Comparison of ENCODE assay signal across 1 cellular context in the genomic region with DNA sequence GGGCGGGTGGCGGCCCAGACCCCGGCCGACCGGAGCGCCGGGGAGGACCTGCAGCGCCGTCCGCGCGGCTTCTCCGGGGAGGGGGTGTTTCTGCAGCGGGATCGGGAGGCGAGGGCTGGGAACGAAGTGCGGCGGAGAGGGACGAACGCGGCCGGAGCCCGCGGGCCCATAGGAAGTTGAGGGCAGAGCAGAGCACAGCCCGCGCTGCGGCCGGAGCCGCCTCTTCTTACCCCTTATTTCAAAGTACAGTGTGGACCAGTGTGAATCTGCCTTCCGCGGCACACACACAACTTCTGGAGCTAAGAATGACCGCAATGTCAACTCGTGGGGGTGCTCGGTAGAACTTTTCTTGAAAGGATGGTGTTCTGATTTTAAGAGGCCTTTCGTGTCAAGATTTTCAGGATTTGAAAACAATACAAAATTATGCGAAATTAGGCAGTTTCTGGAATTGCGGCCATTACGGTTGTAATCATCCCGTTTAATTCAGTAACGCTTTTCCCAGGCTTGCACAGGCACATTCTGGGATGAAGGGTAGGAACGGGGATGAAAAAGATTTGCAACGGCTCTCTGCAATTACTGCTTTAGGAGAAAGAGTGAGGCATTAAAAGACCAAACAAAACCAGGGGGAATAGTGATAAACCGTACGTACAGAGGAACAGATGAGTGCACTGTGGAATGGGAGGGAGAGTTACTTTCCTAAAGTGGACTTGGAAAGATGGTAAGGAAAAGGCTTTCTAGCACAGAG.
A peak's percentile ranks its signal among the peaks of the same experiment; 100 is the strongest.
TF ChIP-seq lines count a peak whose summit lies in the region.

No MANE protein-coding gene starts in this region.

TF ChIP-seq in GM12878, 131 proteins besides CTCF, POLR2A, EP300 and RAD21 (continued from another document and continues in another):
- TF ChIP-seq, protein P1, sequence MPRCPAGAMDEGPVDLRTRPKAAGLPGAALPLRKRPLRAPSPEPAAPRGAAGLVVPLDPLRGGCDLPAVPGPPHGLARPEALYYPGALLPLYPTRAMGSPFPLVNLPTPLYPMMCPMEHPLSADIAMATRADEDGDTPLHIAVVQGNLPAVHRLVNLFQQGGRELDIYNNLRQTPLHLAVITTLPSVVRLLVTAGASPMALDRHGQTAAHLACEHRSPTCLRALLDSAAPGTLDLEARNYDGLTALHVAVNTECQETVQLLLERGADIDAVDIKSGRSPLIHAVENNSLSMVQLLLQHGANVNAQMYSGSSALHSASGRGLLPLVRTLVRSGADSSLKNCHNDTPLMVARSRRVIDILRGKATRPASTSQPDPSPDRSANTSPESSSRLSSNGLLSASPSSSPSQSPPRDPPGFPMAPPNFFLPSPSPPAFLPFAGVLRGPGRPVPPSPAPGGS (IDR thresholded peaks at IDR 0.05; ENCODE audit: borderline replicate concordance, insufficient read depth, low read depth, low read length, poor library complexity, severe bottlenecking), result no peak
- TF ChIP-seq, protein P2, sequence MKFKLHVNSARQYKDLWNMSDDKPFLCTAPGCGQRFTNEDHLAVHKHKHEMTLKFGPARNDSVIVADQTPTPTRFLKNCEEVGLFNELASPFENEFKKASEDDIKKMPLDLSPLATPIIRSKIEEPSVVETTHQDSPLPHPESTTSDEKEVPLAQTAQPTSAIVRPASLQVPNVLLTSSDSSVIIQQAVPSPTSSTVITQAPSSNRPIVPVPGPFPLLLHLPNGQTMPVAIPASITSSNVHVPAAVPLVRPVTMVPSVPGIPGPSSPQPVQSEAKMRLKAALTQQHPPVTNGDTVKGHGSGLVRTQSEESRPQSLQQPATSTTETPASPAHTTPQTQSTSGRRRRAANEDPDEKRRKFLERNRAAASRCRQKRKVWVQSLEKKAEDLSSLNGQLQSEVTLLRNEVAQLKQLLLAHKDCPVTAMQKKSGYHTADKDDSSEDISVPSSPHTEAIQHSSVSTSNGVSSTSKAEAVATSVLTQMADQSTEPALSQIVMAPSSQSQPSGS (IDR thresholded peaks at IDR 0.05; ENCODE audit: low read length), result no peak
- peak; percentile 52; the same call in 1 of the 2 replicates for TF ChIP-seq DPF2 (IDR thresholded peaks at IDR 0.05)
- TF ChIP-seq FOXK2 (IDR thresholded peaks at IDR 0.05), result no peak
- no peak for TF ChIP-seq CHD4 (IDR thresholded peaks at IDR 0.05)
- TF ChIP-seq STAT3 (IDR thresholded peaks at IDR 0.05; ENCODE audit: low read depth, low read length), result no peak
- no peak for TF ChIP-seq TARDBP (IDR thresholded peaks at IDR 0.05; ENCODE audit: borderline replicate concordance)
- TF ChIP-seq, protein P3, sequence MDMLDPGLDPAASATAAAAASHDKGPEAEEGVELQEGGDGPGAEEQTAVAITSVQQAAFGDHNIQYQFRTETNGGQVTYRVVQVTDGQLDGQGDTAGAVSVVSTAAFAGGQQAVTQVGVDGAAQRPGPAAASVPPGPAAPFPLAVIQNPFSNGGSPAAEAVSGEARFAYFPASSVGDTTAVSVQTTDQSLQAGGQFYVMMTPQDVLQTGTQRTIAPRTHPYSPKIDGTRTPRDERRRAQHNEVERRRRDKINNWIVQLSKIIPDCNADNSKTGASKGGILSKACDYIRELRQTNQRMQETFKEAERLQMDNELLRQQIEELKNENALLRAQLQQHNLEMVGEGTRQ (IDR thresholded peaks at IDR 0.05; ENCODE audit: borderline replicate concordance, low read depth, low read length), result no peak
- TF ChIP-seq, protein P4, sequence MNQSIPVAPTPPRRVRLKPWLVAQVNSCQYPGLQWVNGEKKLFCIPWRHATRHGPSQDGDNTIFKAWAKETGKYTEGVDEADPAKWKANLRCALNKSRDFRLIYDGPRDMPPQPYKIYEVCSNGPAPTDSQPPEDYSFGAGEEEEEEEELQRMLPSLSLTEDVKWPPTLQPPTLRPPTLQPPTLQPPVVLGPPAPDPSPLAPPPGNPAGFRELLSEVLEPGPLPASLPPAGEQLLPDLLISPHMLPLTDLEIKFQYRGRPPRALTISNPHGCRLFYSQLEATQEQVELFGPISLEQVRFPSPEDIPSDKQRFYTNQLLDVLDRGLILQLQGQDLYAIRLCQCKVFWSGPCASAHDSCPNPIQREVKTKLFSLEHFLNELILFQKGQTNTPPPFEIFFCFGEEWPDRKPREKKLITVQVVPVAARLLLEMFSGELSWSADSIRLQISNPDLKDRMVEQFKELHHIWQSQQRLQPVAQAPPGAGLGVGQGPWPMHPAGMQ (IDR thresholded peaks at IDR 0.05; ENCODE audit: borderline replicate concordance), result no peak
- no peak for TF ChIP-seq SPI1 (IDR thresholded peaks at IDR 0.05; ENCODE audit: borderline replicate concordance, insufficient read depth, low read depth, low read length)
- TF ChIP-seq SMC3 (IDR thresholded peaks at IDR 0.05; ENCODE audit: borderline replicate concordance, low read length), result no peak
- 0 out of 2 replicates have a peak, but pooled peaks have one; percentile 40 for TF ChIP-seq PML (IDR thresholded peaks at IDR 0.05; ENCODE audit: low read length)
- no peak for TF ChIP-seq KDM1A (IDR thresholded peaks at IDR 0.05; ENCODE audit: borderline replicate concordance)
- TF ChIP-seq IKZF2 (IDR thresholded peaks at IDR 0.05), result 0 out of 4 replicates have a peak, but pooled peaks of 1 of the 2 experiments have one; percentile 25
- 0 out of 2 replicates have a peak, but pooled peaks have one; percentile 33 for TF ChIP-seq PAX8 (IDR thresholded peaks at IDR 0.05)
- no peak for TF ChIP-seq IRF4 (IDR thresholded peaks at IDR 0.05; ENCODE audit: low read depth, low read length)
- peak; percentile 75; the same call in 1 of the 2 replicates for TF ChIP-seq CHD1 (IDR thresholded peaks at IDR 0.05; ENCODE audit: low read depth, low read length)
- no peak; the same call in 1 of the 2 replicates for TF ChIP-seq EED (IDR thresholded peaks at IDR 0.05; ENCODE audit: low read depth)
- peak; percentile 59; the same call in 1 of the 2 replicates for TF ChIP-seq ASH2L (IDR thresholded peaks at IDR 0.05; ENCODE audit: borderline replicate concordance, low read depth)
- no peak for TF ChIP-seq SUZ12 (IDR thresholded peaks at IDR 0.05; ENCODE audit: unreplicated experiment)
- TF ChIP-seq TCF3 (IDR thresholded peaks at IDR 0.05; ENCODE audit: borderline replicate concordance, insufficient read depth, low read depth, low read length), result no peak
- TF ChIP-seq, protein P5, sequence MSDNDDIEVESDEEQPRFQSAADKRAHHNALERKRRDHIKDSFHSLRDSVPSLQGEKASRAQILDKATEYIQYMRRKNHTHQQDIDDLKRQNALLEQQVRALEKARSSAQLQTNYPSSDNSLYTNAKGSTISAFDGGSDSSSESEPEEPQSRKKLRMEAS (IDR thresholded peaks at IDR 0.05; ENCODE audit: low read depth, low read length), result peak; percentile 48
- TF ChIP-seq, protein P6, sequence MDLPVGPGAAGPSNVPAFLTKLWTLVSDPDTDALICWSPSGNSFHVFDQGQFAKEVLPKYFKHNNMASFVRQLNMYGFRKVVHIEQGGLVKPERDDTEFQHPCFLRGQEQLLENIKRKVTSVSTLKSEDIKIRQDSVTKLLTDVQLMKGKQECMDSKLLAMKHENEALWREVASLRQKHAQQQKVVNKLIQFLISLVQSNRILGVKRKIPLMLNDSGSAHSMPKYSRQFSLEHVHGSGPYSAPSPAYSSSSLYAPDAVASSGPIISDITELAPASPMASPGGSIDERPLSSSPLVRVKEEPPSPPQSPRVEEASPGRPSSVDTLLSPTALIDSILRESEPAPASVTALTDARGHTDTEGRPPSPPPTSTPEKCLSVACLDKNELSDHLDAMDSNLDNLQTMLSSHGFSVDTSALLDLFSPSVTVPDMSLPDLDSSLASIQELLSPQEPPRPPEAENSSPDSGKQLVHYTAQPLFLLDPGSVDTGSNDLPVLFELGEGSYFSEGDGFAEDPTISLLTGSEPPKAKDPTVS (IDR thresholded peaks at IDR 0.05; ENCODE audit: low read depth, low read length), result no peak
- 0 out of 2 replicates have a peak, but pooled peaks have one; percentile 30 for TF ChIP-seq NR2F1 (conservative IDR thresholded peaks at IDR 0.05)
- no peak for TF ChIP-seq CEBPB (IDR thresholded peaks at IDR 0.05; ENCODE audit: borderline replicate concordance in 1 of 2, low read depth in 2 of 2, low read length in 2 of 2)
- TF ChIP-seq MTA3 (IDR thresholded peaks at IDR 0.05; ENCODE audit: borderline replicate concordance, low read length), result 0 out of 2 replicates have a peak, but pooled peaks have one; percentile 33
- TF ChIP-seq SMAD5 (IDR thresholded peaks at IDR 0.05; ENCODE audit: low read depth), result no peak
- TF ChIP-seq, protein P7, sequence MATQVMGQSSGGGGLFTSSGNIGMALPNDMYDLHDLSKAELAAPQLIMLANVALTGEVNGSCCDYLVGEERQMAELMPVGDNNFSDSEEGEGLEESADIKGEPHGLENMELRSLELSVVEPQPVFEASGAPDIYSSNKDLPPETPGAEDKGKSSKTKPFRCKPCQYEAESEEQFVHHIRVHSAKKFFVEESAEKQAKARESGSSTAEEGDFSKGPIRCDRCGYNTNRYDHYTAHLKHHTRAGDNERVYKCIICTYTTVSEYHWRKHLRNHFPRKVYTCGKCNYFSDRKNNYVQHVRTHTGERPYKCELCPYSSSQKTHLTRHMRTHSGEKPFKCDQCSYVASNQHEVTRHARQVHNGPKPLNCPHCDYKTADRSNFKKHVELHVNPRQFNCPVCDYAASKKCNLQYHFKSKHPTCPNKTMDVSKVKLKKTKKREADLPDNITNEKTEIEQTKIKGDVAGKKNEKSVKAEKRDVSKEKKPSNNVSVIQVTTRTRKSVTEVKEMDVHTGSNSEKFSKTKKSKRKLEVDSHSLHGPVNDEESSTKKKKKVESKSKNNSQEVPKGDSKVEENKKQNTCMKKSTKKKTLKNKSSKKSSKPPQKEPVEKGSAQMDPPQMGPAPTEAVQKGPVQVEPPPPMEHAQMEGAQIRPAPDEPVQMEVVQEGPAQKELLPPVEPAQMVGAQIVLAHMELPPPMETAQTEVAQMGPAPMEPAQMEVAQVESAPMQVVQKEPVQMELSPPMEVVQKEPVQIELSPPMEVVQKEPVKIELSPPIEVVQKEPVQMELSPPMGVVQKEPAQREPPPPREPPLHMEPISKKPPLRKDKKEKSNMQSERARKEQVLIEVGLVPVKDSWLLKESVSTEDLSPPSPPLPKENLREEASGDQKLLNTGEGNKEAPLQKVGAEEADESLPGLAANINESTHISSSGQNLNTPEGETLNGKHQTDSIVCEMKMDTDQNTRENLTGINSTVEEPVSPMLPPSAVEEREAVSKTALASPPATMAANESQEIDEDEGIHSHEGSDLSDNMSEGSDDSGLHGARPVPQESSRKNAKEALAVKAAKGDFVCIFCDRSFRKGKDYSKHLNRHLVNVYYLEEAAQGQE (IDR thresholded peaks at IDR 0.05; ENCODE audit: low read depth, low read length), result no peak
- TF ChIP-seq HDGF (IDR thresholded peaks at IDR 0.05), result no peak
- TF ChIP-seq NRF1 (conservative IDR thresholded peaks at IDR 0.05; ENCODE audit: low read depth, low read length), result no peak
- TF ChIP-seq MEF2A (IDR thresholded peaks at IDR 0.05; ENCODE audit: insufficient read depth, low read depth, low read length), result no peak
- TF ChIP-seq HCFC1 (IDR thresholded peaks at IDR 0.05; ENCODE audit: low read length), result no peak
- TF ChIP-seq, protein P8, sequence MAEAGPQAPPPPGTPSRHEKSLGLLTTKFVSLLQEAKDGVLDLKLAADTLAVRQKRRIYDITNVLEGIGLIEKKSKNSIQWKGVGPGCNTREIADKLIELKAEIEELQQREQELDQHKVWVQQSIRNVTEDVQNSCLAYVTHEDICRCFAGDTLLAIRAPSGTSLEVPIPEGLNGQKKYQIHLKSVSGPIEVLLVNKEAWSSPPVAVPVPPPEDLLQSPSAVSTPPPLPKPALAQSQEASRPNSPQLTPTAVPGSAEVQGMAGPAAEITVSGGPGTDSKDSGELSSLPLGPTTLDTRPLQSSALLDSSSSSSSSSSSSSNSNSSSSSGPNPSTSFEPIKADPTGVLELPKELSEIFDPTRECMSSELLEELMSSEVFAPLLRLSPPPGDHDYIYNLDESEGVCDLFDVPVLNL (IDR thresholded peaks at IDR 0.05; ENCODE audit: low read depth, low read length), result no peak
- TF ChIP-seq, protein P9, sequence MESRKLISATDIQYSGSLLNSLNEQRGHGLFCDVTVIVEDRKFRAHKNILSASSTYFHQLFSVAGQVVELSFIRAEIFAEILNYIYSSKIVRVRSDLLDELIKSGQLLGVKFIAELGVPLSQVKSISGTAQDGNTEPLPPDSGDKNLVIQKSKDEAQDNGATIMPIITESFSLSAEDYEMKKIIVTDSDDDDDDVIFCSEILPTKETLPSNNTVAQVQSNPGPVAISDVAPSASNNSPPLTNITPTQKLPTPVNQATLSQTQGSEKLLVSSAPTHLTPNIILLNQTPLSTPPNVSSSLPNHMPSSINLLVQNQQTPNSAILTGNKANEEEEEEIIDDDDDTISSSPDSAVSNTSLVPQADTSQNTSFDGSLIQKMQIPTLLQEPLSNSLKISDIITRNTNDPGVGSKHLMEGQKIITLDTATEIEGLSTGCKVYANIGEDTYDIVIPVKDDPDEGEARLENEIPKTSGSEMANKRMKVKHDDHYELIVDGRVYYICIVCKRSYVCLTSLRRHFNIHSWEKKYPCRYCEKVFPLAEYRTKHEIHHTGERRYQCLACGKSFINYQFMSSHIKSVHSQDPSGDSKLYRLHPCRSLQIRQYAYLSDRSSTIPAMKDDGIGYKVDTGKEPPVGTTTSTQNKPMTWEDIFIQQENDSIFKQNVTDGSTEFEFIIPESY (IDR thresholded peaks at IDR 0.05), result no peak
- TF ChIP-seq TAF1 (IDR thresholded peaks at IDR 0.05; ENCODE audit: borderline replicate concordance, low read depth, low read length), result no peak
- TF ChIP-seq FOS (IDR thresholded peaks at IDR 0.05; ENCODE audit: borderline replicate concordance, extremely low read depth, insufficient read length), result no peak
- no peak; the same call in 1 of the 2 replicates for TF ChIP-seq YY1 (IDR thresholded peaks at IDR 0.05; ENCODE audit: low read depth, low read length)
- TF ChIP-seq CBX3 (IDR thresholded peaks at IDR 0.05; ENCODE audit: borderline replicate concordance, low read depth), result no peak
- no peak for TF ChIP-seq BHLHE40 (IDR thresholded peaks at IDR 0.05; ENCODE audit: borderline replicate concordance in 1 of 2, low read depth in 2 of 2, low read length in 1 of 2)
- TF ChIP-seq POLR2AphosphoS5 (IDR thresholded peaks at IDR 0.05; ENCODE audit: low read length), result peak; percentile 50; the same call in 1 of the 2 replicates
